Comparison of ENCODE assay signal across 9 cellular contexts in the genomic region with DNA sequence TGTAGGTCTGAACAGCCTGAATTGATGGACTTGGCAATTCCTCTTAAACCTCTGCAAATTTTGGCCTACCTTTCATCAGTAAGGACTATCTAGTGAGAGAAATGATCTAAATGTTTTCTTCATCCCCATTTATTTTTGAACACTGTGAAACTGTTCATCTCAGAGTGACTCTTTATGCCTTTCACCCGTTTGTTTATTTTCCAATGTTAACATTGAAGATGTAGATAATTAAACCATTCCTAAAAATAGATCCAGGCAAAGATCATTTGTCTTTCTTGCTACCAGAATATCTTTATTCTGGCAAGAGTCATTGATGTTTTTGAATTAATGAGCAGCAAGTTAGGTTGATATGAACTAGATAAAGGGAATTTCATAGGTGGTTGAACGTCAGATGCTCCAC. TPM values are rescaled to one million over a fixed set of nuclear protein-coding genes. Genes with fewer than 3 reads are reported as not detected.
A peak's percentile ranks its signal among the peaks of the same experiment; 100 is the strongest.
DNase-seq lines count a peak whose midpoint lies in the region; ATAC-seq and TF ChIP-seq lines count a peak whose summit lies in the region.
"Had no signal": no experiment of that assay in that cellular context is flagged by ENCODE, and none has a peak within 500 bp of the region (broad histone marks: within the 10 kb centered on the region; RNA-seq: fewer than 3 reads in every experiment).

No MANE protein-coding gene starts in this region.

- in situ Hi-C loops in HAP-1 (cut with MboI; ENCODE audit: low sequenced_read_pairs): no loop called here

- H3K27ac ChIP-seq in GM23338 (ENCODE audit: low read depth) (no peak overlapping the region), skin epidermis (peak overlapping the region in 4 of 21 experiments; percentile 8 to 94 (median 40))

- no peak for DNase-seq in GM23338 (ENCODE audit: low spot score)
- DNase-seq in activated CD4-positive, alpha-beta memory T cell treated with anti-CD3 and anti-CD28 coated beads for 36 hours: no peak
- no peak for DNase-seq in glutamatergic neuron
- DNase-seq in HAP-1 (ENCODE audit: low spot score in 2 of 2): no peak
- DNase-seq: MV-4-11 had no signal

- H3K4me2 ChIP-seq in GM23338: peak overlapping the region; percentile 41

- H3K4me3 ChIP-seq in GM23338: peak overlapping the region; percentile 9
- peak overlapping the region; percentile 55 to 85 (median 76) for H3K4me3 ChIP-seq in skin epidermis
- no peak overlapping the region for H3K4me3 ChIP-seq in HAP-1

- H3K27me3 ChIP-seq in GM23338 (ENCODE audit: insufficient read depth) (no peaks in the 10 kb centered on the region), HAP-1 (ENCODE audit: low read depth) (no peaks in the 10 kb centered on the region)

- no peaks in the 10 kb centered on the region for H3F3A ChIP-seq in GM23338 (replicated peaks; ENCODE audit: low read depth)

- POLR2A ChIA-PET in activated CD4-positive, alpha-beta memory T cell treated with anti-CD3 and anti-CD28 coated beads for 36 hours (lab: Charles Lee): no interaction called here

- H2AFZ ChIP-seq in GM23338: no peak overlapping the region

- H3K9me2 ChIP-seq in GM23338 (ENCODE audit: insufficient read depth): no peaks in the 10 kb centered on the region

- intact Hi-C loops in activated CD4-positive, alpha-beta memory T cell treated with anti-CD3 and anti-CD28 coated beads for 36 hours (cut with micrococcal nuclease): no loop called here

- H3K36me3 ChIP-seq in GM23338 (ENCODE audit: insufficient read depth): no peaks in the 10 kb centered on the region
- H3K36me3 ChIP-seq in HAP-1 (replicated peaks): no peaks in the 10 kb centered on the region

- H3K36me3 Mint-ChIP-seq in GM23338 (ENCODE audit: low read depth) (no peaks in the 10 kb centered on the region), glutamatergic neuron (ENCODE audit: unreplicated experiment) (no peaks in the 10 kb centered on the region)
- H3K36me3 Mint-ChIP-seq in activated CD4-positive, alpha-beta memory T cell treated with anti-CD3 and anti-CD28 coated beads for 36 hours: peaks cover 3% of the 10 kb centered on the region

- ATAC-seq in GM23338 (no peak), GM21529 (IDR thresholded peaks at IDR 0.05; ENCODE audit: unreplicated experiment) (no peak), HG03469 (IDR thresholded peaks at IDR 0.05; ENCODE audit: unreplicated experiment) (no peak), HG03139 (IDR thresholded peaks at IDR 0.05; ENCODE audit: unreplicated experiment) (no peak)

- H3K4me3 Mint-ChIP-seq in GM23338 (peak overlapping the region; percentile 63), glutamatergic neuron (ENCODE audit: unreplicated experiment) (peak overlapping the region; percentile 96)
- peak overlapping the region; percentile 40 for H3K4me3 Mint-ChIP-seq in activated CD4-positive, alpha-beta memory T cell treated with anti-CD3 and anti-CD28 coated beads for 36 hours

- H3K27me3 Mint-ChIP-seq in GM23338 (ENCODE audit: insufficient read depth, low read depth, poor library complexity) (peaks cover 7% of the 10 kb centered on the region), glutamatergic neuron (ENCODE audit: unreplicated experiment) (peaks cover 17% of the 10 kb centered on the region)
- no peaks in the 10 kb centered on the region for H3K27me3 Mint-ChIP-seq in activated CD4-positive, alpha-beta memory T cell treated with anti-CD3 and anti-CD28 coated beads for 36 hours

- H3K27ac Mint-ChIP-seq in GM23338 (0 out of 2 replicates have a peak overlapping the region, but pooled peaks have one; percentile 8), glutamatergic neuron (ENCODE audit: unreplicated experiment) (peak overlapping the region; percentile 75)
- H3K27ac Mint-ChIP-seq in activated CD4-positive, alpha-beta memory T cell treated with anti-CD3 and anti-CD28 coated beads for 36 hours: no peak overlapping the region

- no peaks in the 10 kb centered on the region for H4K20me1 ChIP-seq in GM23338 (replicated peaks; ENCODE audit: insufficient read depth)

- H3K79me2 ChIP-seq in GM23338 (replicated peaks; ENCODE audit: insufficient read depth): peaks cover 30% of the 10 kb centered on the region

- CTCF ChIA-PET in activated CD4-positive, alpha-beta memory T cell treated with anti-CD3 and anti-CD28 coated beads for 36 hours (lab: Charles Lee): interaction anchor here (1.2 to 3.3 kb wide), 3 partner anchors 34 to 275 kb away, joined by 5 to 12 read pairs (median 11); a partner anchor contains a TSS

- no peaks in the 10 kb centered on the region for H3K9me3 ChIP-seq in HAP-1

- no peak for TF ChIP-seq CTCF in GM23338 (conservative IDR thresholded peaks at IDR 0.05; ENCODE audit: low read depth in 2 of 2)
- no peak for TF ChIP-seq CTCF in glutamatergic neuron (IDR thresholded peaks at IDR 0.05; ENCODE audit: partially characterized antibody, unreplicated experiment)

- H3K4me1 Mint-ChIP-seq in GM23338: peaks cover 47% of the 10 kb centered on the region
- H3K4me1 Mint-ChIP-seq in activated CD4-positive, alpha-beta memory T cell treated with anti-CD3 and anti-CD28 coated beads for 36 hours (ENCODE audit: low read depth): peaks cover 60% of the 10 kb centered on the region
- peaks cover 13% of the 10 kb centered on the region for H3K4me1 Mint-ChIP-seq in glutamatergic neuron (ENCODE audit: low read depth, unreplicated experiment)

- H3K4me1 ChIP-seq in GM23338 (ENCODE audit: insufficient read depth) (peaks cover 44% of the 10 kb centered on the region), HAP-1 (peaks cover 11% of the 10 kb centered on the region)

- H3K9me3 Mint-ChIP-seq in GM23338: no peaks in the 10 kb centered on the region
- H3K9me3 Mint-ChIP-seq in activated CD4-positive, alpha-beta memory T cell treated with anti-CD3 and anti-CD28 coated beads for 36 hours: no peaks in the 10 kb centered on the region
- H3K9me3 Mint-ChIP-seq in glutamatergic neuron (ENCODE audit: unreplicated experiment): peaks cover 16% of the 10 kb centered on the region

TF ChIP-seq in GM23338, 12 proteins besides CTCF, POLR2A, EP300 and RAD21 (continues in another document):
- no peak for TF ChIP-seq CREB1 (CRISPR knock-in tag; IDR thresholded peaks at IDR 0.05; ENCODE audit: low read depth)
- no peak for TF ChIP-seq POLR2AphosphoS5 (IDR thresholded peaks at IDR 0.05; ENCODE audit: low read depth)
- TF ChIP-seq ZNF114 (CRISPR knock-in tag; IDR thresholded peaks at IDR 0.05): no peak
- no peak for TF ChIP-seq ZNF331 (CRISPR knock-in tag; IDR thresholded peaks at IDR 0.05; ENCODE audit: low read depth)
- no peak for TF ChIP-seq STAT1 (IDR thresholded peaks at IDR 0.05; ENCODE audit: unreplicated experiment)
- no peak for TF ChIP-seq EZH2 (IDR thresholded peaks at IDR 0.05; ENCODE audit: low read depth, unreplicated experiment)
- no peak for TF ChIP-seq JUNB (IDR thresholded peaks at IDR 0.05; ENCODE audit: unreplicated experiment)
- TF ChIP-seq, protein P1, sequence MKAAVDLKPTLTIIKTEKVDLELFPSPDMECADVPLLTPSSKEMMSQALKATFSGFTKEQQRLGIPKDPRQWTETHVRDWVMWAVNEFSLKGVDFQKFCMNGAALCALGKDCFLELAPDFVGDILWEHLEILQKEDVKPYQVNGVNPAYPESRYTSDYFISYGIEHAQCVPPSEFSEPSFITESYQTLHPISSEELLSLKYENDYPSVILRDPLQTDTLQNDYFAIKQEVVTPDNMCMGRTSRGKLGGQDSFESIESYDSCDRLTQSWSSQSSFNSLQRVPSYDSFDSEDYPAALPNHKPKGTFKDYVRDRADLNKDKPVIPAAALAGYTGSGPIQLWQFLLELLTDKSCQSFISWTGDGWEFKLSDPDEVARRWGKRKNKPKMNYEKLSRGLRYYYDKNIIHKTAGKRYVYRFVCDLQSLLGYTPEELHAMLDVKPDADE (IDR thresholded peaks at IDR 0.05): no peak

RNA-seq across cellular contexts. Expression of a gene that starts 3.2 kb away (rescaled TPM):
- 7.3 and 10.2 TPM in 2 replicates for total RNA-seq in GM23338 (2014; rRNA removed; shearing (Covaris generic))
- polyA plus RNA-seq in GM23338 (2016; fragmentation: Nextera tagmentation; extraction: Ambion mirVana): 4.7 and 5.9 TPM in 2 replicates
- total RNA-seq in activated CD4-positive, alpha-beta memory T cell treated with anti-CD3 and anti-CD28 coated beads for 36 hours: 10 to 100 TPM; 11.4 to 11.9 TPM
- 104 TPM for total RNA-seq in glutamatergic neuron (ENCODE audit: unreplicated experiment)

Comparison
In these comparisons a context has a peak if more than half of its experiments do, and no peak if none do; other contexts are left out.
1. H3K4me3 Mint-ChIP-seq: peak in every context shown above with its lines; median percentile 96 in glutamatergic neuron; 63 in GM23338; 40 in activated CD4-positive, alpha-beta memory T cell treated with anti-CD3 and anti-CD28 coated beads for 36 hours.